1 cellular context compared by ENCODE assay signal in the genomic region with DNA sequence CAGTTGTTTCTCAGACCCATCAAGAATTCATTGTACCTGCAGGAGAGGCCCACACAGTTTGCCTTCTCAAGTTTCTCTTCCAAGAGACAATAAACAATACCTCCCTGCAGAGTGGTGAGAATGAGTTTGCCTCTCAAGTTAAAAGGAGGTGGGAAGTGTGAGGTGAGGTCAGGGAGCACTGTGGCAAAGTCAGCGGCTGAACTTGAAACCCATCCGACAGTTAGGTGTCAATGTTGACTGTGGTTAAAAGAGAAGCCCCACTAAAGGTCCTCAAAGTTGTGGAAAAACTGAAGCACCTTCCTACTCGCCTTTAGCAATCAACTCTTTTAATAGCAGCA.
A peak's percentile ranks its signal among the peaks of the same experiment; 100 is the strongest.
TF ChIP-seq lines count a peak whose summit lies in the region.

No MANE protein-coding gene starts in this region.

TF ChIP-seq in Ishikawa, 13 proteins besides CTCF, POLR2A, EP300 and RAD21 (continued from another document):
- TF ChIP-seq, protein P1, sequence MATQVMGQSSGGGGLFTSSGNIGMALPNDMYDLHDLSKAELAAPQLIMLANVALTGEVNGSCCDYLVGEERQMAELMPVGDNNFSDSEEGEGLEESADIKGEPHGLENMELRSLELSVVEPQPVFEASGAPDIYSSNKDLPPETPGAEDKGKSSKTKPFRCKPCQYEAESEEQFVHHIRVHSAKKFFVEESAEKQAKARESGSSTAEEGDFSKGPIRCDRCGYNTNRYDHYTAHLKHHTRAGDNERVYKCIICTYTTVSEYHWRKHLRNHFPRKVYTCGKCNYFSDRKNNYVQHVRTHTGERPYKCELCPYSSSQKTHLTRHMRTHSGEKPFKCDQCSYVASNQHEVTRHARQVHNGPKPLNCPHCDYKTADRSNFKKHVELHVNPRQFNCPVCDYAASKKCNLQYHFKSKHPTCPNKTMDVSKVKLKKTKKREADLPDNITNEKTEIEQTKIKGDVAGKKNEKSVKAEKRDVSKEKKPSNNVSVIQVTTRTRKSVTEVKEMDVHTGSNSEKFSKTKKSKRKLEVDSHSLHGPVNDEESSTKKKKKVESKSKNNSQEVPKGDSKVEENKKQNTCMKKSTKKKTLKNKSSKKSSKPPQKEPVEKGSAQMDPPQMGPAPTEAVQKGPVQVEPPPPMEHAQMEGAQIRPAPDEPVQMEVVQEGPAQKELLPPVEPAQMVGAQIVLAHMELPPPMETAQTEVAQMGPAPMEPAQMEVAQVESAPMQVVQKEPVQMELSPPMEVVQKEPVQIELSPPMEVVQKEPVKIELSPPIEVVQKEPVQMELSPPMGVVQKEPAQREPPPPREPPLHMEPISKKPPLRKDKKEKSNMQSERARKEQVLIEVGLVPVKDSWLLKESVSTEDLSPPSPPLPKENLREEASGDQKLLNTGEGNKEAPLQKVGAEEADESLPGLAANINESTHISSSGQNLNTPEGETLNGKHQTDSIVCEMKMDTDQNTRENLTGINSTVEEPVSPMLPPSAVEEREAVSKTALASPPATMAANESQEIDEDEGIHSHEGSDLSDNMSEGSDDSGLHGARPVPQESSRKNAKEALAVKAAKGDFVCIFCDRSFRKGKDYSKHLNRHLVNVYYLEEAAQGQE (IDR thresholded peaks at IDR 0.05; ENCODE audit: low read depth), result no peak
- peak; percentile 64 for TF ChIP-seq TCF12 (IDR thresholded peaks at IDR 0.05; ENCODE audit: low read depth)
- no peak for TF ChIP-seq CREB1 (IDR thresholded peaks at IDR 0.05; ENCODE audit: low read depth)
- TF ChIP-seq FOXM1 (IDR thresholded peaks at IDR 0.05; ENCODE audit: borderline replicate concordance, low read depth), result peak; percentile 51; the same call in 1 of the 2 replicates
- TF ChIP-seq ZBTB7A (IDR thresholded peaks at IDR 0.05; ENCODE audit: low read depth), result no peak
- TF ChIP-seq, protein P2, sequence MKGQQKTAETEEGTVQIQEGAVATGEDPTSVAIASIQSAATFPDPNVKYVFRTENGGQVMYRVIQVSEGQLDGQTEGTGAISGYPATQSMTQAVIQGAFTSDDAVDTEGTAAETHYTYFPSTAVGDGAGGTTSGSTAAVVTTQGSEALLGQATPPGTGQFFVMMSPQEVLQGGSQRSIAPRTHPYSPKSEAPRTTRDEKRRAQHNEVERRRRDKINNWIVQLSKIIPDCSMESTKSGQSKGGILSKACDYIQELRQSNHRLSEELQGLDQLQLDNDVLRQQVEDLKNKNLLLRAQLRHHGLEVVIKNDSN (IDR thresholded peaks at IDR 0.05), result no peak
- TF ChIP-seq TAF1 (IDR thresholded peaks at IDR 0.05; ENCODE audit: low read depth), result no peak
- TF ChIP-seq TEAD4 (IDR thresholded peaks at IDR 0.05), result peak; percentile 43; the same call in 1 of the 2 replicates
- no peak for TF ChIP-seq EGR1 (IDR thresholded peaks at IDR 0.05)
TF ChIP-seq in Ishikawa: peak in this region for 4.
